Comparison of ENCODE assay signal across 20 cellular contexts in the genomic region with DNA sequence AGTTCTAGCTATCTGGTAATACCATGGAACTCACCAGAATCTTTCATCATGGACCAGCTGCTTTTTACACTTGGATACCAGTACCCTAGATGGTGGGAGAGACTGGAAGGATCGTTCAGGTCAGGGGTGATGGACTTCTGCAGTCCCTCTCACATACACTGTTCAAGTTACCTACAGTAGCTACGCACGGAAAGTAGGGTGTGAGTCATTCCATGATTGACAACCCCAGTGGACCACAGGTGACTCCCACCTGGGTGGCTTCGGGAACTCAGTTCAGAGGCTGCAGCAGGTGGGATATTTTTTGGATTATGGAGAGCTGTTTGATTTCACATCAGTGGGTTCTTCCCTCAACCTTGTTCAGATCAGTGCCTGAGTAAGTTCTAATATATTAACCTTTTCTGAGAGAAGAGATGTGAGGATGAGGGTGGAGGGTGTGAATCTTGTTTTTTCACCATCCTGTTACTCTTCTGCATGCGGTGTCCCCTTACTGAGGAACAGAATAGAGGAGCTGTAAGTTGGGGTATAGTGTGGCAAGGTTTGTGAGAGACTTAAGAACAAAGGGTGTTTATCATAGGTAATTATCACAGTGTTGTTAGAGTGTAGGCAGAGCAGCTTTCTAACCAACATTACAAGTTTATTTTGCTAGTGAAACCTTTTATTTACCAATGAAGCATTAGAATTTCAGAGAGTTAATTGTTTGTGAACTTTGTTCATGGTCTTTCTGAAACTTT. TPM values are rescaled to one million over a fixed set of nuclear protein-coding genes. Genes with fewer than 3 reads are reported as not detected.
A peak's percentile ranks its signal among the peaks of the same experiment; 100 is the strongest.
DNase-seq lines count a peak whose midpoint lies in the region; ATAC-seq and TF ChIP-seq lines count a peak whose summit lies in the region.
"Had no signal": no experiment of that assay in that cellular context is flagged by ENCODE, and none has a peak within 500 bp of the region (broad histone marks: within the 10 kb centered on the region; RNA-seq: fewer than 3 reads in every experiment).

No MANE protein-coding gene starts in this region.

- H3K36me3 Mint-ChIP-seq in T-helper 2 cell treated with Interferon-gamma antibody and Interleukin-4, amounts not matched to agents 5 μg/mL and 100 μg/mL, for 36 hours (ENCODE audit: low read depth), result peaks cover 32% of the 10 kb centered on the region
- peaks cover 48% of the 10 kb centered on the region for H3K36me3 Mint-ChIP-seq in CD8-positive, alpha-beta T cell
- peaks cover 54% of the 10 kb centered on the region for H3K36me3 Mint-ChIP-seq in activated T-helper 17 cell treated with anti-CD3 and anti-CD28 coated beads, Interleukin-2, amount 50 U/mL, for 72 hours (ENCODE audit: low read depth)

- H3K4ac ChIP-seq in mesendoderm (ENCODE audit: low read depth, low read length), result no peak overlapping the region

- WGBS in mesendoderm (ENCODE audit: extremely low coverage, insufficient coverage, low lambda C conversion rate), result no CpG with 5 or more reads among the region's 5 CpGs

- H3K79me2 ChIP-seq in mesendoderm (ENCODE audit: control insufficient read depth, insufficient read depth, low read length), result no peaks in the 10 kb centered on the region

- no peaks in the 10 kb centered on the region for H3K27me3 ChIP-seq in CD8-positive, alpha-beta T cell (ENCODE audit: insufficient read depth, low read length)
- H3K27me3 ChIP-seq in mesendoderm (ENCODE audit: insufficient read depth, low read length, poor library complexity), result no peaks in the 10 kb centered on the region
- H3K27me3 ChIP-seq: body of pancreas, sigmoid colon, upper lobe of left lung had no signal

- H3K23ac ChIP-seq in mesendoderm (ENCODE audit: low read length), result no peak overlapping the region

- no peak overlapping the region for H2BK120ac ChIP-seq in mesendoderm (ENCODE audit: low read depth, low read length)

- H3K36me3 ChIP-seq in CD8-positive, alpha-beta T cell (ENCODE audit: insufficient read depth, low read length), result no peaks in the 10 kb centered on the region
- H3K36me3 ChIP-seq in mesendoderm (ENCODE audit: control insufficient read depth, insufficient read depth, low read length), result no peaks in the 10 kb centered on the region
- H3K36me3 ChIP-seq: sigmoid colon, upper lobe of left lung had no signal

- no peak overlapping the region for H4K5ac ChIP-seq in mesendoderm (ENCODE audit: low read length)

- H2BK5ac ChIP-seq in mesendoderm (ENCODE audit: low read length), result no peak overlapping the region

- no peaks in the 10 kb centered on the region for H3K27me3 Mint-ChIP-seq in T-helper 2 cell treated with Interferon-gamma antibody and Interleukin-4, amounts not matched to agents 5 μg/mL and 100 μg/mL, for 36 hours (ENCODE audit: low read depth)
- H3K27me3 Mint-ChIP-seq in CD8-positive, alpha-beta T cell (ENCODE audit: low read depth), result no peaks in the 10 kb centered on the region
- H3K27me3 Mint-ChIP-seq in activated T-helper 17 cell treated with anti-CD3 and anti-CD28 coated beads, Interleukin-2, amount 50 U/mL, for 72 hours, result no peaks in the 10 kb centered on the region

- no peak for DNase-seq in T-helper 2 cell treated with Interferon-gamma antibody and Interleukin-4, amounts not matched to agents 5 μg/mL and 100 μg/mL, for 36 hours (ENCODE audit: low spot score)
- no peak for DNase-seq in T-helper 2 cell
- DNase-seq in CD8-positive, alpha-beta T cell, result no peak
- peak; percentile 30 for DNase-seq in mesendoderm
- DNase-seq in head of caudate nucleus, result no peak
- DNase-seq in left colon, result no peak
- DNase-seq: activated gamma-delta T cell treated with Interleukin-2 at 50 U/mL for 16 hours; body of pancreas; GM23248; NCI-H1105 treated with DMSO at 0.1 percent for 48 hours; NCI-H524; occipital lobe; sigmoid colon; stimulated activated naive CD4-positive, alpha-beta T cell; upper lobe of left lung had no signal

- no peak overlapping the region for H3K18ac ChIP-seq in mesendoderm (ENCODE audit: low read length)

- POLR2A ChIA-PET in CD8-positive, alpha-beta T cell (lab: Charles Lee), result interaction anchor here (0.7 to 1.6 kb wide), 11 partner anchors 8 to 59 kb away, joined by 3 to 6 read pairs (median 4); a partner anchor contains a TSS

- no peaks in the 10 kb centered on the region for H3K79me1 ChIP-seq in mesendoderm (ENCODE audit: low read length)

- peaks cover 95% of the 10 kb centered on the region for H3K4me1 ChIP-seq in CD8-positive, alpha-beta T cell (ENCODE audit: insufficient read depth, low read length)
- peaks cover 9% of the 10 kb centered on the region for H3K4me1 ChIP-seq in mesendoderm (ENCODE audit: control insufficient read depth, low read depth, low read length)
- H3K4me1 ChIP-seq: body of pancreas, sigmoid colon had no signal

- CTCF ChIA-PET in CD8-positive, alpha-beta T cell (lab: Charles Lee), result interaction anchor here (0.7 to 2.3 kb wide), 7 partner anchors 15 to 100 kb away, joined by 3 to 14 read pairs (median 3); no protein-coding TSS in a partner anchor

- H3K4me3 Mint-ChIP-seq in T-helper 2 cell treated with Interferon-gamma antibody and Interleukin-4, amounts not matched to agents 5 μg/mL and 100 μg/mL, for 36 hours, result no peak overlapping the region
- peak overlapping the region; percentile 63 for H3K4me3 Mint-ChIP-seq in CD8-positive, alpha-beta T cell
- peak overlapping the region; percentile 59 for H3K4me3 Mint-ChIP-seq in activated T-helper 17 cell treated with anti-CD3 and anti-CD28 coated beads, Interleukin-2, amount 50 U/mL, for 72 hours
- H3K4me3 Mint-ChIP-seq: B cell had no signal

- intact Hi-C loops in CD8-positive, alpha-beta T cell (cut with DNase I, micrococcal nuclease), result loop anchor here in 1 of 2 experiments (1.0 to 2.0 kb wide), 2 partner anchors 7 to 16 kb away; no protein-coding TSS in a partner anchor
- intact Hi-C loops in head of caudate nucleus (cut with DNase I), result no loop called here
- intact Hi-C loops in left colon (cut with DNase I, micrococcal nuclease), result no loop called here

- no peak overlapping the region for H2AK5ac ChIP-seq in mesendoderm (ENCODE audit: low read length)

- H3K9ac ChIP-seq in mesendoderm (ENCODE audit: low read length), result no peak overlapping the region
- H3K9ac ChIP-seq: GM23248 had no signal

- no peak overlapping the region for H3K27ac ChIP-seq in CD8-positive, alpha-beta T cell (ENCODE audit: low read depth, low read length)
- no peak overlapping the region for H3K27ac ChIP-seq in mesendoderm (ENCODE audit: low read depth, low read length)
- H3K27ac ChIP-seq: body of pancreas, GM23248, RWPE1, sigmoid colon had no signal

- peaks cover 46% of the 10 kb centered on the region for H3K4me1 Mint-ChIP-seq in T-helper 2 cell treated with Interferon-gamma antibody and Interleukin-4, amounts not matched to agents 5 μg/mL and 100 μg/mL, for 36 hours (ENCODE audit: low read depth)
- H3K4me1 Mint-ChIP-seq in CD8-positive, alpha-beta T cell (ENCODE audit: low read depth), result peaks cover 54% of the 10 kb centered on the region
- H3K4me1 Mint-ChIP-seq in activated T-helper 17 cell treated with anti-CD3 and anti-CD28 coated beads, Interleukin-2, amount 50 U/mL, for 72 hours, result peaks cover 41% of the 10 kb centered on the region
- H3K4me1 Mint-ChIP-seq: B cell had no signal

- H3K27ac Mint-ChIP-seq in T-helper 2 cell treated with Interferon-gamma antibody and Interleukin-4, amounts not matched to agents 5 μg/mL and 100 μg/mL, for 36 hours, result peak overlapping the region; percentile 23
- peak overlapping the region; percentile 85 for H3K27ac Mint-ChIP-seq in CD8-positive, alpha-beta T cell
- H3K27ac Mint-ChIP-seq in activated T-helper 17 cell treated with anti-CD3 and anti-CD28 coated beads, Interleukin-2, amount 50 U/mL, for 72 hours, result peak overlapping the region; percentile 71
- H3K27ac Mint-ChIP-seq: B cell had no signal

- no peak overlapping the region for H4K8ac ChIP-seq in mesendoderm (ENCODE audit: low read depth, low read length)

- peak overlapping the region; percentile 4 for H3K4me3 ChIP-seq in CD8-positive, alpha-beta T cell (ENCODE audit: low read depth, low read length)
- no peak overlapping the region for H3K4me3 ChIP-seq in mesendoderm (ENCODE audit: low read length)
- H3K4me3 ChIP-seq: body of pancreas, GM23248, sigmoid colon, upper lobe of left lung had no signal

- ATAC-seq in CD8-positive, alpha-beta T cell, result peak; percentile 55
- peak; percentile 37 for ATAC-seq in activated T-helper 17 cell treated with anti-CD3 and anti-CD28 coated beads, Interleukin-2, amount 50 U/mL, for 72 hours (replicated peaks)
- no peak for ATAC-seq in HG02623 (IDR thresholded peaks at IDR 0.05; ENCODE audit: unreplicated experiment)
- ATAC-seq in left colon, result no peak
- ATAC-seq: body of pancreas, SK-N-SH treated with all-trans-retinoic acid at 6 μM for 48 hours had no signal

- no peak for TF ChIP-seq CTCF in CD8-positive, alpha-beta T cell (IDR thresholded peaks at IDR 0.05)

- H3K4me2 ChIP-seq in mesendoderm (ENCODE audit: low read length), result no peak overlapping the region

- H3K9me3 Mint-ChIP-seq in T-helper 2 cell treated with Interferon-gamma antibody and Interleukin-4, amounts not matched to agents 5 μg/mL and 100 μg/mL, for 36 hours, result no peaks in the 10 kb centered on the region
- H3K9me3 Mint-ChIP-seq in CD8-positive, alpha-beta T cell, result no peaks in the 10 kb centered on the region
- H3K9me3 Mint-ChIP-seq in activated T-helper 17 cell treated with anti-CD3 and anti-CD28 coated beads, Interleukin-2, amount 50 U/mL, for 72 hours, result no peaks in the 10 kb centered on the region

- no peak overlapping the region for H3K56ac ChIP-seq in mesendoderm (ENCODE audit: low read length)

- H3K9me3 ChIP-seq in CD8-positive, alpha-beta T cell (ENCODE audit: low read length), result no peaks in the 10 kb centered on the region
- H3K9me3 ChIP-seq: body of pancreas, sigmoid colon, upper lobe of left lung had no signal

- H2BK15ac ChIP-seq in mesendoderm (replicated peaks; ENCODE audit: low read depth), result no peak overlapping the region

RNA-seq across cellular contexts. Expression of a gene that starts 39.6 kb away (rescaled TPM):
- 100 to 1,000 TPM; 429 to 433 TPM for total RNA-seq in CD8-positive, alpha-beta T cell
- 100 to 1,000 TPM; 127 to 148 TPM for total RNA-seq in activated T-helper 17 cell treated with anti-CD3 and anti-CD28 coated beads, Interleukin-2, amount 50 U/mL, for 72 hours
- polyA plus RNA-seq in mesendoderm (2013, experiment 1 of 2), result 9.3 TPM
- 7.0 TPM for polyA plus RNA-seq in mesendoderm (2013, experiment 2 of 2)
- total RNA-seq in left colon, result 10 to 100 TPM; 11.7 to 11.9 TPM

Comparison
In these comparisons a context has a peak if more than half of its experiments do, and no peak if none do; other contexts are left out.
1. H3K27ac Mint-ChIP-seq: peak in every context shown above with its lines; median percentile 85 in CD8-positive, alpha-beta T cell; 71 in activated T-helper 17 cell treated with anti-CD3 and anti-CD28 coated beads, Interleukin-2, amount 50 U/mL, for 72 hours; 23 in T-helper 2 cell treated with Interferon-gamma antibody and Interleukin-4, amounts not matched to agents 5 μg/mL and 100 μg/mL, for 36 hours.
2. ATAC-seq: peak in CD8-positive, alpha-beta T cell (single experiment) and activated T-helper 17 cell treated with anti-CD3 and anti-CD28 coated beads, Interleukin-2, amount 50 U/mL, for 72 hours (single experiment); none in HG02623 (single experiment) and left colon (single experiment).
3. RNA of a gene that starts 39.6 kb away (total RNA-seq): 429 to 433 TPM in CD8-positive, alpha-beta T cell and 127 to 148 TPM in activated T-helper 17 cell treated with anti-CD3 and anti-CD28 coated beads, Interleukin-2, amount 50 U/mL, for 72 hours; 11.7 to 11.9 TPM in left colon; every median in the first group is over 4 times any median in the second.